ENCODE assay signal across 23 cellular contexts in genomic region chr6:124223596-124223995, GRCh38.
DNase-seq lines count a peak whose midpoint lies in the region; ATAC-seq and TF ChIP-seq lines count a peak whose summit lies in the region.
"Had no signal": no experiment of that assay in that cellular context is flagged by ENCODE, and none has a peak within 500 bp of the region (broad histone marks: within the 10 kb centered on the region; RNA-seq: fewer than 3 reads in every experiment).

No MANE protein-coding gene starts in this region.

- DNase-seq in A172 (ENCODE audit: low spot score) (peak; percentile 66), NCI-H226 (peak; percentile 65), choroid plexus epithelial cell (ENCODE audit: low read depth) (peak; percentile 91), iris pigment epithelial cell (ENCODE audit: low read depth) (peak; percentile 90), midbrain (lab: John Stamatoyannopoulos, UW) (no peak), COLO668 (lab: John Stamatoyannopoulos, UW; ENCODE audit: unreplicated experiment) (no peak), HUDEP-2 (lab: John Stamatoyannopoulos, UW; ENCODE audit: unreplicated experiment in 76 of 76) (no peak)
- DNase-seq in activated naive CD8-positive, alpha-beta T cell treated with anti-CD3 and anti-CD28 coated beads, Interleukin-2, amount 50 U/mL, for 24 hours = no peak
- DNase-seq: activated B cell treated with CpG ODN at 0.5 μM for 24 hours; activated CD8-positive, alpha-beta memory T cell treated with anti-CD3 and anti-CD28 coated beads for 24 hours; adrenal gland; CD4-positive, CD25-positive, alpha-beta regulatory T cell; DND-41; naive thymus-derived CD8-positive, alpha-beta T cell; NCI-H1092 treated with DMSO at 0.1 percent for 48 hours; NCI-H2171 treated with DMSO at 0.1 percent for 48 hours; SHP77; stimulated activated naive CD8-positive, alpha-beta T cell treated with anti-CD3 and anti-CD28 coated beads, Interleukin-15, Interleukin-2, amounts not matched to agents 100 U/mL and 50 U/mL, for 24 hours; T-helper 17 cell; upper lobe of left lung had no signal

- no peak overlapping the region for H3K27ac Mint-ChIP-seq in activated naive CD8-positive, alpha-beta T cell treated with anti-CD3 and anti-CD28 coated beads, Interleukin-2, amount 50 U/mL, for 24 hours
- H3K27ac Mint-ChIP-seq: activated B cell treated with CpG ODN at 0.5 μM for 24 hours; activated T-helper 17 cell treated with anti-CD3 and anti-CD28 coated beads, Interleukin-2, amount 50 U/mL, for 72 hours; CD4-positive, CD25-positive, alpha-beta regulatory T cell; naive thymus-derived CD8-positive, alpha-beta T cell; progenitor cell of endocrine pancreas; T-helper 17 cell had no signal

- H3K4me3 ChIP-seq in choroid plexus epithelial cell (ENCODE audit: low read depth, low read length) = no peak overlapping the region
- H3K4me3 ChIP-seq: adrenal gland, K562, upper lobe of left lung had no signal

- no peaks in the 10 kb centered on the region for H3K4me1 Mint-ChIP-seq in activated naive CD8-positive, alpha-beta T cell treated with anti-CD3 and anti-CD28 coated beads, Interleukin-2, amount 50 U/mL, for 24 hours
- H3K4me1 Mint-ChIP-seq: activated B cell treated with CpG ODN at 0.5 μM for 24 hours; activated T-helper 17 cell treated with anti-CD3 and anti-CD28 coated beads, Interleukin-2, amount 50 U/mL, for 72 hours; CD4-positive, CD25-positive, alpha-beta regulatory T cell; naive thymus-derived CD8-positive, alpha-beta T cell; T-helper 17 cell had no signal

- no peaks in the 10 kb centered on the region for H3K27me3 Mint-ChIP-seq in activated naive CD8-positive, alpha-beta T cell treated with anti-CD3 and anti-CD28 coated beads, Interleukin-2, amount 50 U/mL, for 24 hours
- H3K27me3 Mint-ChIP-seq: activated B cell treated with CpG ODN at 0.5 μM for 24 hours; activated T-helper 17 cell treated with anti-CD3 and anti-CD28 coated beads, Interleukin-2, amount 50 U/mL, for 72 hours; CD4-positive, CD25-positive, alpha-beta regulatory T cell; naive thymus-derived CD8-positive, alpha-beta T cell; progenitor cell of endocrine pancreas; T-helper 17 cell had no signal

- no peak overlapping the region for H3K4me3 Mint-ChIP-seq in activated naive CD8-positive, alpha-beta T cell treated with anti-CD3 and anti-CD28 coated beads, Interleukin-2, amount 50 U/mL, for 24 hours
- H3K4me3 Mint-ChIP-seq: activated B cell treated with CpG ODN at 0.5 μM for 24 hours; activated T-helper 17 cell treated with anti-CD3 and anti-CD28 coated beads, Interleukin-2, amount 50 U/mL, for 72 hours; CD4-positive, CD25-positive, alpha-beta regulatory T cell; naive thymus-derived CD8-positive, alpha-beta T cell; T-helper 17 cell had no signal

- H3K36me3 Mint-ChIP-seq in activated naive CD8-positive, alpha-beta T cell treated with anti-CD3 and anti-CD28 coated beads, Interleukin-2, amount 50 U/mL, for 24 hours (ENCODE audit: low read depth) = no peaks in the 10 kb centered on the region
- H3K36me3 Mint-ChIP-seq: CD4-positive, CD25-positive, alpha-beta regulatory T cell had no signal

- no peak for TF ChIP-seq CTCF in choroid plexus epithelial cell (conservative IDR thresholded peaks at IDR 0.05; ENCODE audit: low read depth, low read length)

- peaks cover 12% of the 10 kb centered on the region for H3K9me3 Mint-ChIP-seq in activated naive CD8-positive, alpha-beta T cell treated with anti-CD3 and anti-CD28 coated beads, Interleukin-2, amount 50 U/mL, for 24 hours

- ATAC-seq in activated naive CD8-positive, alpha-beta T cell treated with anti-CD3 and anti-CD28 coated beads, Interleukin-2, amount 50 U/mL, for 24 hours = no peak
- ATAC-seq: activated T-helper 17 cell treated with anti-CD3 and anti-CD28 coated beads, Interleukin-2, amount 50 U/mL, for 72 hours; K562; naive thymus-derived CD8-positive, alpha-beta T cell; stimulated activated naive CD8-positive, alpha-beta T cell treated with anti-CD3 and anti-CD28 coated beads, Interleukin-15, Interleukin-2, amounts not matched to agents 100 U/mL and 50 U/mL, for 24 hours; T-helper 17 cell had no signal

Comparison
In these comparisons a context has a peak if more than half of its experiments do, and no peak if none do; other contexts are left out.
1. DNase-seq: peak in A172 (single experiment), NCI-H226 (single experiment), choroid plexus epithelial cell (single experiment) and iris pigment epithelial cell (single experiment); none in activated naive CD8-positive, alpha-beta T cell treated with anti-CD3 and anti-CD28 coated beads, Interleukin-2, amount 50 U/mL, for 24 hours (single experiment), midbrain (single experiment), COLO668 (single experiment) and HUDEP-2 (0 of 76).